ENCODE assay signal across 17 cellular contexts in the genomic region with DNA sequence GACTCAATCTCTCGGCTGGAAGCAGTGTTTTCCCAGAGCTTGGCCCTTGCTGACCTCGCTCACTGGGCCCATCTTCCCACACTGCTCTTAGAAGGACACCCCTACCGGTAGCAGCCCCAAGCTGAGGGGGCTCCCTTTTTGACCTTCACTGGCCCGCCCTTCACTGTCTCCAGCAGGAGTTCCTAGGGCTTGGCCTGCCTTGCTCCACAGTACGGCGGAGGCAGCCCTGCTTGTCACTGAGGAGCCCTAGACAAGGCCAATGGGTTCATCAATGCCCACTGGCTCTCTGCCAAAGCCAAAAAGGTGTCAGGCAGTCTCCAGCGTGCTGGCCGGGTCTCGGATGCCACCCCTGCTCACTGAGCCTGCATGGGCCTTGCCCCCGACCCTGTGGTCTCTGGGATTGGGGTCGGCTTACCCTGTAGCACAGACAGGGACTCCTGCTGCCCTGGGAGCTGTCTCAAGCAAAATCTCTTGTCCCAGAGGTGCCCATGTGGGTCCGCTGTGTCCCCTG. TPM values are rescaled to one million over a fixed set of nuclear protein-coding genes. Genes with fewer than 3 reads are reported as not detected.
DNase-seq lines count a peak whose midpoint lies in the region; ATAC-seq and TF ChIP-seq lines count a peak whose summit lies in the region.
"Had no signal": no experiment of that assay in that cellular context is flagged by ENCODE, and none has a peak within 500 bp of the region (broad histone marks: within the 10 kb centered on the region; RNA-seq: fewer than 3 reads in every experiment).

No MANE protein-coding gene starts in this region.

- H3K9me3 Mint-ChIP-seq in T-helper 2 cell treated with Interferon-gamma antibody and Interleukin-4, amounts not matched to agents 5 μg/mL and 100 μg/mL, for 36 hours, result no peaks in the 10 kb centered on the region
- H3K9me3 Mint-ChIP-seq in HFFc6, result no peaks in the 10 kb centered on the region
- no peaks in the 10 kb centered on the region for H3K9me3 Mint-ChIP-seq in activated naive CD8-positive, alpha-beta T cell treated with anti-CD3 and anti-CD28 coated beads, Interleukin-2, amount 50 U/mL, for 24 hours
- no peaks in the 10 kb centered on the region for H3K9me3 Mint-ChIP-seq in natural killer cell treated with Interleukin-12 subunit alpha and Interleukin-12 subunit beta and Interleukin-15 and Interleukin-18, amount 100 ng/mL, for 72 hours

- no peak overlapping the region for H3K27ac ChIP-seq in mammary epithelial cell (ENCODE audit: insufficient read depth, low read depth, low read length)

- ATAC-seq in activated naive CD8-positive, alpha-beta T cell treated with anti-CD3 and anti-CD28 coated beads, Interleukin-2, amount 50 U/mL, for 24 hours, result no peak
- no peak for ATAC-seq in natural killer cell treated with Interleukin-12 subunit alpha and Interleukin-12 subunit beta and Interleukin-15 and Interleukin-18, amount 100 ng/mL, for 72 hours
- ATAC-seq: esophagus mucosa, pancreas had no signal

- intact Hi-C loops in mammary epithelial cell (cut with micrococcal nuclease), result no loop called here

- H2AFZ ChIP-seq in mammary epithelial cell (ENCODE audit: low read depth, low read length), result no peak overlapping the region

- CTCF ChIA-PET in mammary epithelial cell (lab: Charles Lee; ENCODE audit: low non-redundant PET), result no interaction called here

- dilution Hi-C loops in mammary epithelial cell (cut with HindIII; ENCODE audit: low sequenced_read_pairs), result no loop called here

- H3K4me1 ChIP-seq in mammary epithelial cell (ENCODE audit: insufficient read depth, low read length), result peaks cover 38% of the 10 kb centered on the region

- 94% methylated on average over 7 of the region's 12 CpGs for whole genome bisulfite sequencing in mammary epithelial cell (ENCODE audit: low coverage, missing lambda C conversion rate)

- peaks cover 15% of the 10 kb centered on the region for H3K36me3 ChIP-seq in mammary epithelial cell (ENCODE audit: insufficient read depth, low read length)

- H3K27me3 Mint-ChIP-seq in T-helper 2 cell treated with Interferon-gamma antibody and Interleukin-4, amounts not matched to agents 5 μg/mL and 100 μg/mL, for 36 hours (ENCODE audit: low read depth), result no peaks in the 10 kb centered on the region
- H3K27me3 Mint-ChIP-seq in HFFc6 (ENCODE audit: insufficient read depth), result no peaks in the 10 kb centered on the region; the same call in none of the 2 replicates
- H3K27me3 Mint-ChIP-seq in activated naive CD8-positive, alpha-beta T cell treated with anti-CD3 and anti-CD28 coated beads, Interleukin-2, amount 50 U/mL, for 24 hours, result no peaks in the 10 kb centered on the region
- H3K27me3 Mint-ChIP-seq in natural killer cell treated with Interleukin-12 subunit alpha and Interleukin-12 subunit beta and Interleukin-15 and Interleukin-18, amount 100 ng/mL, for 72 hours, result no peaks in the 10 kb centered on the region

- H3K9ac ChIP-seq in mammary epithelial cell (ENCODE audit: insufficient read depth, low read length), result no peak overlapping the region

- peak overlapping the region; percentile 99 for H3K4me3 Mint-ChIP-seq in T-helper 2 cell treated with Interferon-gamma antibody and Interleukin-4, amounts not matched to agents 5 μg/mL and 100 μg/mL, for 36 hours
- H3K4me3 Mint-ChIP-seq in HFFc6, result 0 out of 2 replicates have a peak overlapping the region, but pooled peaks have one; percentile 98
- H3K4me3 Mint-ChIP-seq in activated naive CD8-positive, alpha-beta T cell treated with anti-CD3 and anti-CD28 coated beads, Interleukin-2, amount 50 U/mL, for 24 hours, result no peak overlapping the region
- peak overlapping the region; percentile 96 for H3K4me3 Mint-ChIP-seq in natural killer cell treated with Interleukin-12 subunit alpha and Interleukin-12 subunit beta and Interleukin-15 and Interleukin-18, amount 100 ng/mL, for 72 hours

- in situ Hi-C loops in KBM-7 (cut with MboI; ENCODE audit: low pct_unique_long_range_greater_than_20kb, low sequenced_read_pairs) (no loop called here), mammary epithelial cell (cut with MboI; ENCODE audit: low sequenced_read_pairs in 2 of 2) (no loop called here)

- peaks cover 32% of the 10 kb centered on the region for H3K36me3 Mint-ChIP-seq in T-helper 2 cell treated with Interferon-gamma antibody and Interleukin-4, amounts not matched to agents 5 μg/mL and 100 μg/mL, for 36 hours (ENCODE audit: low read depth)
- H3K36me3 Mint-ChIP-seq in HFFc6 (ENCODE audit: low read depth), result peaks cover 35% of the 10 kb centered on the region
- H3K36me3 Mint-ChIP-seq in activated naive CD8-positive, alpha-beta T cell treated with anti-CD3 and anti-CD28 coated beads, Interleukin-2, amount 50 U/mL, for 24 hours (ENCODE audit: low read depth), result peaks cover 28% of the 10 kb centered on the region
- peaks cover 16% of the 10 kb centered on the region for H3K36me3 Mint-ChIP-seq in natural killer cell treated with Interleukin-12 subunit alpha and Interleukin-12 subunit beta and Interleukin-15 and Interleukin-18, amount 100 ng/mL, for 72 hours

- H3K4me3 ChIP-seq in mammary epithelial cell (replicated peaks in 1 of 3; ENCODE audit: insufficient read depth in 1 of 3, low read depth in 2 of 3, low read length in 3 of 3), result no peak overlapping the region

- no peaks in the 10 kb centered on the region for H3K9me3 ChIP-seq in mammary epithelial cell (replicated peaks; ENCODE audit: insufficient read depth, low read length)
- H3K9me3 ChIP-seq: pancreas, spleen, tibial artery had no signal

- no peak for DNase-seq in T-helper 2 cell treated with Interferon-gamma antibody and Interleukin-4, amounts not matched to agents 5 μg/mL and 100 μg/mL, for 36 hours (ENCODE audit: low spot score)
- DNase-seq in T-helper 2 cell (no peak), HFFc6 (no peak), GM19240 (ENCODE audit: insufficient read length, low spot score) (no peak), KBM-7 (no peak), mammary epithelial cell (no peak)
- no peak for DNase-seq in activated naive CD8-positive, alpha-beta T cell treated with anti-CD3 and anti-CD28 coated beads, Interleukin-2, amount 50 U/mL, for 24 hours
- no peak for DNase-seq in natural killer cell treated with Interleukin-12 subunit alpha and Interleukin-12 subunit beta and Interleukin-15 and Interleukin-18, amount 100 ng/mL, for 72 hours (ENCODE audit: low spot score)
- DNase-seq: DMS79, hippocampal formation, NCI-H187, NCI-H748 treated with DMSO at 0.1 percent for 48 hours, Right ventricle myocardium superior, spleen, tibial artery had no signal

- H3K4me1 Mint-ChIP-seq in T-helper 2 cell treated with Interferon-gamma antibody and Interleukin-4, amounts not matched to agents 5 μg/mL and 100 μg/mL, for 36 hours (ENCODE audit: low read depth), result peaks cover 9% of the 10 kb centered on the region
- H3K4me1 Mint-ChIP-seq in HFFc6 (ENCODE audit: low read depth), result peaks cover 39% of the 10 kb centered on the region
- peaks cover 18% of the 10 kb centered on the region for H3K4me1 Mint-ChIP-seq in activated naive CD8-positive, alpha-beta T cell treated with anti-CD3 and anti-CD28 coated beads, Interleukin-2, amount 50 U/mL, for 24 hours
- peaks cover 6 to 26% of the 10 kb centered on the region in 2 donors for H3K4me1 Mint-ChIP-seq in natural killer cell treated with Interleukin-12 subunit alpha and Interleukin-12 subunit beta and Interleukin-15 and Interleukin-18, amount 100 ng/mL, for 72 hours (ENCODE audit: low read depth in 2 of 2)

- peak overlapping the region; percentile 99 for H3K27ac Mint-ChIP-seq in T-helper 2 cell treated with Interferon-gamma antibody and Interleukin-4, amounts not matched to agents 5 μg/mL and 100 μg/mL, for 36 hours
- H3K27ac Mint-ChIP-seq in HFFc6, result no peak overlapping the region
- peak overlapping the region; percentile 59 for H3K27ac Mint-ChIP-seq in activated naive CD8-positive, alpha-beta T cell treated with anti-CD3 and anti-CD28 coated beads, Interleukin-2, amount 50 U/mL, for 24 hours
- H3K27ac Mint-ChIP-seq in natural killer cell treated with Interleukin-12 subunit alpha and Interleukin-12 subunit beta and Interleukin-15 and Interleukin-18, amount 100 ng/mL, for 72 hours, result peak overlapping the region; percentile 98 to 99

- H3K4me2 ChIP-seq in mammary epithelial cell (ENCODE audit: insufficient read depth, low read depth, low read length), result no peak overlapping the region

- peaks cover 34% of the 10 kb centered on the region for H3K79me2 ChIP-seq in mammary epithelial cell (ENCODE audit: insufficient read depth, low read length)

- H3K27me3 ChIP-seq in mammary epithelial cell (ENCODE audit: insufficient read depth, low read length), result no peaks in the 10 kb centered on the region
- H3K27me3 ChIP-seq: pancreas, spleen, tibial artery had no signal

- H4K20me1 ChIP-seq in mammary epithelial cell (ENCODE audit: insufficient read depth, low read length), result no peaks in the 10 kb centered on the region

- no TSS peak for BruUV-seq in mammary epithelial cell (replicated peaks; lab: Mats Ljungman, UMichigan)

- TF ChIP-seq CTCF in HFFc6 (IDR thresholded peaks at IDR 0.05) (no peak), mammary epithelial cell (conservative IDR thresholded peaks at IDR 0.05 in 1 of 2, IDR thresholded peaks at IDR 0.05 in 1 of 2; ENCODE audit: extremely low read depth in 1 of 2, insufficient read depth in 1 of 2, low read depth in 1 of 2, low read length in 2 of 2) (no peak)

RNA-seq across cellular contexts. Expression of a gene that starts 2.1 kb away (rescaled TPM):
- 100 to 1,000 TPM in 4 of 6 experiments, 10 to 100 TPM in 2; 91.7 to 117 (median 105) TPM for total RNA-seq in HFFc6 (2021; fragmentation: NEBNext Ultra II Directional; extraction: Animal tissue kit (Norgen Biotek cat#: 25700))
- 10 to 100 TPM; 35.6 to 51.2 TPM for total RNA-seq in natural killer cell treated with Interleukin-12 subunit alpha and Interleukin-12 subunit beta and Interleukin-15 and Interleukin-18, amount 100 ng/mL, for 72 hours
- 10 to 100 TPM; 30.8 to 94.6 TPM for total RNA-seq in mammary epithelial cell
- polyA plus RNA-seq in mammary epithelial cell, result 34.1 TPM
- polyA minus RNA-seq in mammary epithelial cell, result 105 TPM

RNA-seq across cellular contexts. Expression of a gene that starts 8.8 kb away (rescaled TPM):
- 100 to 1,000 TPM; 176 to 194 (median 185) TPM for total RNA-seq in HFFc6 (2021; fragmentation: NEBNext Ultra II Directional; extraction: Animal tissue kit (Norgen Biotek cat#: 25700))
- total RNA-seq in natural killer cell treated with Interleukin-12 subunit alpha and Interleukin-12 subunit beta and Interleukin-15 and Interleukin-18, amount 100 ng/mL, for 72 hours, result 100 to 1,000 TPM; 154 to 233 TPM
- total RNA-seq in mammary epithelial cell, result 100 to 1,000 TPM; 203 to 285 TPM
- polyA plus RNA-seq in mammary epithelial cell, result 427 TPM
- polyA minus RNA-seq in mammary epithelial cell, result 408 TPM

RNA-seq across cellular contexts. Expression of a gene that starts 16.4 kb away (rescaled TPM):
- total RNA-seq in HFFc6 (2021; fragmentation: NEBNext Ultra II Directional; extraction: Animal tissue kit (Norgen Biotek cat#: 25700)), result not detected
- total RNA-seq in natural killer cell treated with Interleukin-12 subunit alpha and Interleukin-12 subunit beta and Interleukin-15 and Interleukin-18, amount 100 ng/mL, for 72 hours, result under 1 TPM in 1 of 2 donors, not detected in 1; 0.10 TPM
- total RNA-seq in mammary epithelial cell, result not detected
- not detected for polyA plus RNA-seq in mammary epithelial cell
- not detected for polyA minus RNA-seq in mammary epithelial cell
- total RNA-seq: pancreas, Right ventricle myocardium superior, spleen had no signal
- polyA plus RNA-seq: pancreas, spleen had no signal

RNA-seq across cellular contexts. Expression of a gene that starts 49.3 kb away (rescaled TPM):
- total RNA-seq in HFFc6 (2021; fragmentation: NEBNext Ultra II Directional; extraction: Animal tissue kit (Norgen Biotek cat#: 25700)), result 1 to 10 TPM in 1 of 6 experiments, under 1 TPM in 5; 0.48 to 1.2 (median 0.65) TPM
- not detected for total RNA-seq in natural killer cell treated with Interleukin-12 subunit alpha and Interleukin-12 subunit beta and Interleukin-15 and Interleukin-18, amount 100 ng/mL, for 72 hours
- 1 to 10 TPM in 1 of 2 donors, under 1 TPM in 1; 0.12 to 6.8 TPM for total RNA-seq in mammary epithelial cell
- 0.11 TPM for polyA plus RNA-seq in mammary epithelial cell
- not detected for polyA minus RNA-seq in mammary epithelial cell
